ENCODE assay signal across 1 cellular context in genomic region chr5:177471610-177472356, GRCh38.
TF ChIP-seq lines count a peak whose summit lies in the region.

No MANE protein-coding gene starts in this region.

TF ChIP-seq in A549, 52 proteins besides CTCF, POLR2A, EP300 and RAD21 (continued from another document):
- TF ChIP-seq HMGXB4 (CRISPR knock-in tag; IDR thresholded peaks at IDR 0.05; ENCODE audit: borderline replicate concordance), result no peak
